Comparison of ENCODE assay signal across 8 cellular contexts in genomic region chr7:116210345-116211005, GRCh38. TPM values are rescaled to one million over a fixed set of nuclear protein-coding genes. Genes with fewer than 3 reads are reported as not detected.
DNase-seq lines count a peak whose midpoint lies in the region; ATAC-seq and TF ChIP-seq lines count a peak whose summit lies in the region.

TSS of gene TES (plus strand) at chr7:116210539. CDS start at chr7:116210708, 169 bp downstream.

- H3K4me3 ChIP-seq in CD8-positive, alpha-beta memory T cell (ENCODE audit: low read length), result peak within 1 kb of the TSS; percentile 83
- H3K4me3 ChIP-seq in SJSA1 (peak within 1 kb of the TSS; percentile 83), cardiac muscle cell (peak within 1 kb of the TSS; percentile 55)

- peaks cover 44% of the 10 kb centered on the region for H3K4me1 ChIP-seq in CD8-positive, alpha-beta memory T cell (ENCODE audit: insufficient read depth, low read length)
- peaks cover 39% of the 10 kb centered on the region for H3K4me1 ChIP-seq in SJSA1 (replicated peaks)
- H3K4me1 ChIP-seq in cardiac muscle cell (ENCODE audit: low read depth), result no peaks in the 10 kb centered on the region

- H3K27ac ChIP-seq in CD8-positive, alpha-beta memory T cell (ENCODE audit: low read depth, low read length), result peak within 1 kb of the TSS; percentile 89
- H3K27ac ChIP-seq in SJSA1 (peak within 1 kb of the TSS; percentile 94), cardiac muscle cell (peak within 1 kb of the TSS; percentile 3)

- peak; percentile 43 to 71 (median 63) for DNase-seq in CD8-positive, alpha-beta memory T cell
- peak; percentile 71 to 78 for DNase-seq in SJSA1 (ENCODE audit: low read depth in 1 of 2, low spot score in 2 of 2)
- DNase-seq in activated naive CD4-positive, alpha-beta T cell (lab: John Stamatoyannopoulos, UW), result peak; percentile 16 to 41 (median 33)
- peak; percentile 75 to 78 for DNase-seq in cardiac muscle cell (ENCODE audit: low read depth in 1 of 2, low spot score in 1 of 2)
- DNase-seq in pulmonary artery endothelial cell (ENCODE audit: low read depth, low spot score), result no peak
- no peak for DNase-seq in inferior parietal cortex (ENCODE audit: extremely low spot score)

- peak; percentile 80 for ATAC-seq in GM19438 (IDR thresholded peaks at IDR 0.05; ENCODE audit: low read depth, unreplicated experiment)
- ATAC-seq in HG03565 (IDR thresholded peaks at IDR 0.05; ENCODE audit: unreplicated experiment), result peak; percentile 68

- no peak for TF ChIP-seq CTCF in cardiac muscle cell (IDR thresholded peaks at IDR 0.05; ENCODE audit: low read depth, low read length)

- H3K4me1 Mint-ChIP-seq in CD8-positive, alpha-beta memory T cell, result peaks cover 41 to 56% (median 52%) of the 10 kb centered on the region in 3 donors

- CTCF ChIA-PET in CD8-positive, alpha-beta memory T cell (lab: Charles Lee), result interaction anchor here (0.6 to 5.6 kb wide), 14 partner anchors 9 to 316 kb away, joined by 3 to 71 read pairs (median 4); no protein-coding TSS in a partner anchor

- H3K36me3 Mint-ChIP-seq in CD8-positive, alpha-beta memory T cell, result peaks cover under 1 to 17% (median 3%) of the 10 kb centered on the region in 3 donors

- peak within 1 kb of the TSS; percentile 95 to 99 (median 98) for H3K27ac Mint-ChIP-seq in CD8-positive, alpha-beta memory T cell

- no peaks in the 10 kb centered on the region for H3K27me3 ChIP-seq in CD8-positive, alpha-beta memory T cell (ENCODE audit: insufficient read depth, low read length, poor library complexity, severe bottlenecking)
- H3K27me3 ChIP-seq in SJSA1 (replicated peaks) (no peaks in the 10 kb centered on the region), cardiac muscle cell (peaks cover 12% of the 10 kb centered on the region)

- H3K9me3 ChIP-seq in CD8-positive, alpha-beta memory T cell (ENCODE audit: low read length), result no peaks in the 10 kb centered on the region
- H3K9me3 ChIP-seq in SJSA1 (replicated peaks), result no peaks in the 10 kb centered on the region
- H3K9me3 ChIP-seq in cardiac muscle cell (ENCODE audit: low read depth), result no peaks in the 10 kb centered on the region

- no peaks in the 10 kb centered on the region for H3K36me3 ChIP-seq in CD8-positive, alpha-beta memory T cell (ENCODE audit: insufficient read depth, low read length)
- H3K36me3 ChIP-seq in SJSA1 (peaks cover 6% of the 10 kb centered on the region), cardiac muscle cell (no peaks in the 10 kb centered on the region)

- H3K4me3 Mint-ChIP-seq in CD8-positive, alpha-beta memory T cell, result peak within 1 kb of the TSS; percentile 91 to 99 (median 97)

- peaks cover 0 to 4% (median 0%) of the 10 kb centered on the region in 5 donors for H3K9me3 Mint-ChIP-seq in CD8-positive, alpha-beta memory T cell

- POLR2A ChIA-PET in CD8-positive, alpha-beta memory T cell (lab: Charles Lee), result interaction anchor here (1.1 to 2.3 kb wide), 6 partner anchors 9 to 33 kb away, joined by 6 to 12 read pairs (median 6); no protein-coding TSS in a partner anchor

- no peaks in the 10 kb centered on the region for H3K27me3 Mint-ChIP-seq in CD8-positive, alpha-beta memory T cell

RNA-seq across cellular contexts. Expression of gene TES, which starts in this region (rescaled TPM):
- total RNA-seq in CD8-positive, alpha-beta memory T cell, result 10 to 100 TPM; 58.4 to 59.0 TPM
- polyA plus RNA-seq in CD8-positive, alpha-beta memory T cell, result 193 TPM
- total RNA-seq in SJSA1 (2014; rRNA removed; shearing (Covaris generic)), result 143 and 162 TPM in 2 replicates
- 13.4 and 31.3 TPM in 2 replicates for total RNA-seq in cardiac muscle cell
- 17.0 and 29.1 TPM in 2 replicates for polyA plus RNA-seq in cardiac muscle cell
- 94.1 and 106 TPM in 2 replicates for total RNA-seq in pulmonary artery endothelial cell

Comparison
In these comparisons a context has a peak if more than half of its experiments do, and no peak if none do; other contexts are left out.
1. DNase-seq: peak in CD8-positive, alpha-beta memory T cell (5 of 5), SJSA1 (2 of 2), activated naive CD4-positive, alpha-beta T cell (4 of 4) and cardiac muscle cell (2 of 2); none in pulmonary artery endothelial cell (single experiment) and inferior parietal cortex (single experiment).
2. H3K27ac ChIP-seq: peak in every context shown above with its lines; median percentile 94 in SJSA1; 89 in CD8-positive, alpha-beta memory T cell; 3 in cardiac muscle cell.
3. Peak in every context shown above with its lines, with median percentiles within 50 percentile points of each other: H3K4me3 ChIP-seq.